ENCODE assay signal across 20 cellular contexts in genomic region chr22:17422736-17423343, GRCh38. TPM values are rescaled to one million over a fixed set of nuclear protein-coding genes. Genes with fewer than 3 reads are reported as not detected.
DNase-seq lines count a peak whose midpoint lies in the region; ATAC-seq, FAIRE-seq and TF ChIP-seq lines count a peak whose summit lies in the region.
"Had no signal": no experiment of that assay in that cellular context is flagged by ENCODE, and none has a peak within 500 bp of the region (broad histone marks: within the 10 kb centered on the region; RNA-seq: fewer than 3 reads in every experiment).

No MANE protein-coding gene starts in this region.

- peak overlapping the region; percentile 28 for H2AK9ac ChIP-seq in IMR-90 (replicated peaks; ENCODE audit: low read depth, low read length, poor library complexity)

- no peaks in the 10 kb centered on the region for H3K9me3 ChIP-seq in IMR-90 (ENCODE audit: control insufficient read depth, insufficient read depth, low read length)
- no peaks in the 10 kb centered on the region for H3K9me3 ChIP-seq in H1 (ENCODE audit: insufficient read depth in 2 of 2, low read depth in 1 of 2, low read length in 1 of 2)
- peaks cover 5 to 7% of the 10 kb centered on the region in 2 donors for H3K9me3 ChIP-seq in neuronal stem cell (replicated peaks in 1 of 2; ENCODE audit: control insufficient read depth in 2 of 2, insufficient read depth in 1 of 2, low read depth in 1 of 2, low read length in 2 of 2)

- no peaks in the 10 kb centered on the region for H3K9me2 ChIP-seq in GM23338 (ENCODE audit: insufficient read depth)

- in situ Hi-C loops in IMR-90 (cut with MboI; ENCODE audit: low sequenced_read_pairs): no loop called here

- H3K27me3 ChIP-seq in GM23338 (ENCODE audit: insufficient read depth) (no peaks in the 10 kb centered on the region), IMR-90 (ENCODE audit: control insufficient read depth, insufficient read depth, low read length) (no peaks in the 10 kb centered on the region), H1 (replicated peaks in 1 of 4; ENCODE audit: control insufficient read depth in 3 of 4, extremely low read depth in 1 of 4, insufficient read depth in 3 of 4, low read length in 3 of 4) (no peaks in the 10 kb centered on the region), neuronal stem cell (ENCODE audit: control insufficient read depth in 3 of 3, insufficient read depth in 3 of 3, low read depth in 1 of 3, low read length in 3 of 3) (no peaks in the 10 kb centered on the region)

- H4K91ac ChIP-seq in IMR-90 (ENCODE audit: insufficient read depth, low read depth, low read length) (no peak overlapping the region), H1 (replicated peaks; ENCODE audit: insufficient read length, low read length) (no peak overlapping the region), neuronal stem cell (ENCODE audit: low read depth, low read length, poor library complexity) (no peak overlapping the region)

- no peak overlapping the region for H3K4ac ChIP-seq in IMR-90 (ENCODE audit: low read depth, low read length)
- no peak overlapping the region for H3K4ac ChIP-seq in H1 (replicated peaks; ENCODE audit: insufficient read length, low read depth, low read length)
- H3K4ac ChIP-seq in neuronal stem cell (ENCODE audit: low read length): no peak overlapping the region

- no peaks in the 10 kb centered on the region for H3K9me3 Mint-ChIP-seq in GM23338

- no peak overlapping the region for H4K5ac ChIP-seq in IMR-90 (ENCODE audit: low read depth, low read length)
- no peak overlapping the region for H4K5ac ChIP-seq in H1 (ENCODE audit: insufficient read length, low read depth, low read length)

- H3K27me3 Mint-ChIP-seq in GM23338 (ENCODE audit: insufficient read depth, low read depth, poor library complexity): peaks cover 4% of the 10 kb centered on the region
- H3K27me3 Mint-ChIP-seq: IgD-negative memory B cell had no signal

- dilution Hi-C loops in IMR-90 (cut with HindIII; ENCODE audit: low sequenced_read_pairs, unreplicated experiment): no loop called here

- H3K4me1 ChIP-seq in GM23338 (ENCODE audit: insufficient read depth) (peaks cover 44% of the 10 kb centered on the region), IMR-90 (ENCODE audit: control insufficient read depth, insufficient read depth, low read length) (no peaks in the 10 kb centered on the region), H1 (replicated peaks in 1 of 4; ENCODE audit: control insufficient read depth in 3 of 4, insufficient read depth in 4 of 4, low read length in 3 of 4) (peaks cover 2 to 10% (median 4%) of the 10 kb centered on the region in 4 experiments; a peak in 4 of 7 replicates), neuronal stem cell (ENCODE audit: control insufficient read depth in 2 of 2, insufficient read depth in 1 of 2, low read depth in 1 of 2, low read length in 2 of 2) (peaks cover 0 to 8% of the 10 kb centered on the region in 2 donors)

- intact Hi-C loops in IMR-90 (cut with micrococcal nuclease): no loop called here

- WGBS in IMR-90 (ENCODE audit: extremely low coverage in 2 of 2, insufficient read length in 1 of 2), 2 experiments: no CpG with 5 or more reads among the region's 5 CpGs
- 83% methylated on average over 5 of the region's 5 CpGs; no CpG with 5 or more reads in 1 of the 2 experiments for WGBS in H1 (ENCODE audit: extremely low coverage in 1 of 2, insufficient coverage in 1 of 2, insufficient read length in 1 of 2, insufficient replicate concordance in 2 of 2, low coverage in 1 of 2, low lambda C conversion rate in 2 of 2, missing lambda C conversion rate in 1 of 2), 2 experiments
- WGBS in neuronal stem cell (ENCODE audit: extremely low coverage in 2 of 2, insufficient read length in 2 of 2, insufficient replicate concordance in 1 of 2), 2 donors: no CpG with 5 or more reads among the region's 5 CpGs

- DNase-seq in GM23338 (ENCODE audit: low spot score): peak; percentile 27
- DNase-seq in IMR-90: no peak
- DNase-seq in H1 (ENCODE audit: low read depth in 1 of 2, low spot score in 2 of 2): no peak
- DNase-seq in neuronal stem cell (ENCODE audit: low spot score): no peak
- no peak for DNase-seq in amygdala (lab: John Stamatoyannopoulos, UW)
- DNase-seq: CD4-positive, CD25-positive, alpha-beta regulatory T cell; DMS53; GDM1; GOT3; HFFc6; NCI-H187; NCI-H748 treated with DMSO at 0.1 percent for 48 hours; PC-9 had no signal

- H3K18ac ChIP-seq in IMR-90 (ENCODE audit: low read depth, low read length): no peak overlapping the region
- peak overlapping the region; percentile 9; the same call in 1 of the 2 replicates for H3K18ac ChIP-seq in H1 (ENCODE audit: extremely low read depth, low read length)
- no peak overlapping the region for H3K18ac ChIP-seq in neuronal stem cell (ENCODE audit: low read length)

- TF ChIP-seq CTCF in GM23338 (conservative IDR thresholded peaks at IDR 0.05; ENCODE audit: low read depth in 2 of 2) (peak in 1 of 2 experiments; percentile 38; a peak in 2 of 4 replicates), IMR-90 (conservative IDR thresholded peaks at IDR 0.05; ENCODE audit: low read depth, low read length) (no peak), H1 (IDR thresholded peaks at IDR 0.05; ENCODE audit: control extremely low read depth in 1 of 3, insufficient read depth in 1 of 3, low read depth in 1 of 3, low read length in 3 of 3) (peak in 1 of 3 experiments; percentile 13; a peak in 1 of 4 replicates)

- H4K20me1 ChIP-seq in GM23338 (replicated peaks; ENCODE audit: insufficient read depth) (peaks cover 89% of the 10 kb centered on the region), IMR-90 (ENCODE audit: insufficient read depth, low read length) (no peaks in the 10 kb centered on the region), H1 (replicated peaks in 1 of 2; ENCODE audit: control insufficient read depth in 1 of 2, insufficient read depth in 2 of 2, low read length in 2 of 2) (peaks cover 30 to 33% of the 10 kb centered on the region in 2 experiments)

- no peak overlapping the region for H2AK5ac ChIP-seq in IMR-90 (ENCODE audit: low read depth, low read length)
- H2AK5ac ChIP-seq in H1 (ENCODE audit: low read depth, low read length): no peak overlapping the region
- H2AK5ac ChIP-seq in neuronal stem cell (ENCODE audit: low read depth, low read length): no peak overlapping the region

- H3K56ac ChIP-seq in IMR-90 (ENCODE audit: extremely low read depth, insufficient read depth, low read length): no peak overlapping the region
- H3K56ac ChIP-seq in H1 (replicated peaks; ENCODE audit: insufficient read length, low read depth, low read length): no peak overlapping the region

- TF ChIP-seq POLR2A in IMR-90 (IDR thresholded peaks at IDR 0.05; ENCODE audit: low read depth, low read length) (no peak), H1 (IDR thresholded peaks at IDR 0.05; ENCODE audit: control extremely low read depth in 1 of 2, low read depth in 2 of 2, low read length in 2 of 2) (no peak)

- H3K27ac ChIP-seq in GM23338 (ENCODE audit: low read depth) (peak overlapping the region; percentile 76), IMR-90 (ENCODE audit: insufficient read depth, low read length) (no peak overlapping the region), H1 (ENCODE audit: low read depth, low read length) (no peak overlapping the region), neuronal stem cell (replicated peaks; ENCODE audit: low read length) (peak overlapping the region; percentile 34)
- H3K27ac ChIP-seq: PC-9 had no signal

- H3K23ac ChIP-seq in IMR-90 (ENCODE audit: low read depth, low read length) (no peak overlapping the region), H1 (ENCODE audit: insufficient read length) (no peak overlapping the region), neuronal stem cell (ENCODE audit: low read depth, low read length, poor library complexity) (no peak overlapping the region)

- peak; percentile 45 for FAIRE-seq in H1 (lab: Jason Lieb, UNC)
- FAIRE-seq: GM12878, GM18507 had no signal

- no peaks in the 10 kb centered on the region for H3K36me3 ChIP-seq in GM23338 (ENCODE audit: insufficient read depth)
- no peaks in the 10 kb centered on the region for H3K36me3 ChIP-seq in IMR-90 (ENCODE audit: control insufficient read depth, insufficient read depth, low read length)
- peaks cover 0 to 2% (median 0%) of the 10 kb centered on the region in 4 experiments; a peak in 1 of 8 replicates for H3K36me3 ChIP-seq in H1 (ENCODE audit: control insufficient read depth in 2 of 4, insufficient read depth in 4 of 4, low read length in 3 of 4)
- H3K36me3 ChIP-seq in neuronal stem cell (replicated peaks in 1 of 2; ENCODE audit: control insufficient read depth in 2 of 2, insufficient read depth in 2 of 2, low read length in 2 of 2): peaks cover 5 to 22% of the 10 kb centered on the region in 2 donors

- no peak overlapping the region for H2BK120ac ChIP-seq in IMR-90 (ENCODE audit: low read depth, low read length)
- H2BK120ac ChIP-seq in H1 (replicated peaks; ENCODE audit: low read depth, low read length): no peak overlapping the region
- no peak overlapping the region for H2BK120ac ChIP-seq in neuronal stem cell (ENCODE audit: low read depth, low read length)

- H3K79me1 ChIP-seq in IMR-90 (ENCODE audit: low read depth in 1 of 2, low read length in 2 of 2) (no peaks in the 10 kb centered on the region), H1 (ENCODE audit: low read depth, low read length) (peaks cover 14% of the 10 kb centered on the region), neuronal stem cell (ENCODE audit: low read depth, low read length) (peaks cover 8% of the 10 kb centered on the region)

- H2BK5ac ChIP-seq in IMR-90 (ENCODE audit: low read depth, low read length, poor library complexity, severe bottlenecking) (no peak overlapping the region), H1 (ENCODE audit: low read depth, low read length) (0 out of 2 replicates have a peak overlapping the region, but pooled peaks have one; percentile 22), neuronal stem cell (ENCODE audit: low read length) (no peak overlapping the region)

- H4K8ac ChIP-seq in IMR-90 (ENCODE audit: low read depth in 2 of 2, low read length in 2 of 2) (no peak overlapping the region), H1 (ENCODE audit: extremely low read depth, insufficient read depth, low read length) (no peak overlapping the region), neuronal stem cell (ENCODE audit: low read depth, low read length) (no peak overlapping the region)

- H3K9ac ChIP-seq in IMR-90 (ENCODE audit: low read depth, low read length) (no peak overlapping the region), H1 (replicated peaks in 1 of 4; ENCODE audit: extremely low read depth in 1 of 4, low read depth in 3 of 4, low read length in 3 of 4) (no peak overlapping the region), neuronal stem cell (ENCODE audit: low read depth, low read length, poor library complexity) (no peak overlapping the region)

- peaks cover 13% of the 10 kb centered on the region for H3K36me3 Mint-ChIP-seq in GM23338 (ENCODE audit: low read depth)
- H3K36me3 Mint-ChIP-seq: CD4-positive, CD25-positive, alpha-beta regulatory T cell; IgD-negative memory B cell had no signal

- H3K23me2 ChIP-seq in H1 (ENCODE audit: low read depth, low read length): no peaks in the 10 kb centered on the region; the same call in 1 of the 2 replicates

- H2BK20ac ChIP-seq in IMR-90 (ENCODE audit: low read depth, low read length): no peak overlapping the region
- no peak overlapping the region for H2BK20ac ChIP-seq in H1 (ENCODE audit: low read length)

- H3K14ac ChIP-seq in IMR-90 (replicated peaks; ENCODE audit: low read depth, low read length) (no peak overlapping the region), H1 (ENCODE audit: insufficient read length) (no peak overlapping the region), neuronal stem cell (ENCODE audit: low read length) (no peak overlapping the region)

- H3K79me2 ChIP-seq in GM23338 (replicated peaks; ENCODE audit: insufficient read depth): peaks cover 100% of the 10 kb centered on the region
- peaks cover 58 to 97% of the 10 kb centered on the region in 2 experiments for H3K79me2 ChIP-seq in H1 (ENCODE audit: control insufficient read depth in 1 of 2, insufficient read depth in 2 of 2, low read length in 2 of 2)

- peaks cover 9% of the 10 kb centered on the region; the same call in 1 of the 2 replicates for H3F3A ChIP-seq in GM23338 (replicated peaks; ENCODE audit: low read depth)

- H3K4me1 Mint-ChIP-seq in GM23338: peaks cover 44% of the 10 kb centered on the region
- H3K4me1 Mint-ChIP-seq: B cell had no signal

- H3K9me1 ChIP-seq in IMR-90 (ENCODE audit: insufficient read depth, low read length): no peaks in the 10 kb centered on the region

- TF ChIP-seq RAD21 in IMR-90 (IDR thresholded peaks at IDR 0.05; ENCODE audit: low read length) (no peak), H1 (IDR thresholded peaks at IDR 0.05 in 1 of 2, conservative IDR thresholded peaks at IDR 0.05 in 1 of 2; ENCODE audit: low read depth in 2 of 2, low read length in 2 of 2) (peak; percentile 10 to 32; a peak in 2 of 4 replicates)

- BruUV-seq in IMR-90 (replicated peaks; lab: Mats Ljungman, UMichigan): no TSS peak

- 0 out of 2 replicates have a peak overlapping the region, but pooled peaks have one; percentile 48 for H3K4me2 ChIP-seq in GM23338
- no peak overlapping the region for H3K4me2 ChIP-seq in IMR-90 (ENCODE audit: low read depth, low read length)
- 0 out of 4 replicates have a peak overlapping the region, but pooled peaks of 1 of the 2 experiments have one; percentile 24 for H3K4me2 ChIP-seq in H1 (ENCODE audit: insufficient read depth in 1 of 2, low read depth in 2 of 2, low read length in 2 of 2)
- no peak overlapping the region for H3K4me2 ChIP-seq in neuronal stem cell (ENCODE audit: insufficient read depth, low read length, poor library complexity, severe bottlenecking)
- H3K4me2 ChIP-seq: PC-9 had no signal

- TF ChIP-seq EP300 in H1 (IDR thresholded peaks at IDR 0.05; ENCODE audit: borderline replicate concordance in 1 of 2, low read depth in 2 of 2, low read length in 2 of 2): no peak

- H2AFZ ChIP-seq in GM23338 (no peak overlapping the region), IMR-90 (replicated peaks; ENCODE audit: low read length, poor library complexity) (no peak overlapping the region), H1 (ENCODE audit: low read length) (no peak overlapping the region), neuronal stem cell (ENCODE audit: low read length) (no peak overlapping the region)
- H2AFZ ChIP-seq: PC-9 had no signal

- H3K4me3 ChIP-seq in GM23338: no peak overlapping the region
- H3K4me3 ChIP-seq in IMR-90 (ENCODE audit: insufficient read depth, low read depth, low read length): no peak overlapping the region
- H3K4me3 ChIP-seq in H1 (ENCODE audit: extremely low read depth in 1 of 4, insufficient read depth in 2 of 4, low read depth in 3 of 4, low read length in 4 of 4): no peak overlapping the region
- H3K4me3 ChIP-seq in neuronal stem cell (ENCODE audit: low read length in 2 of 2): no peak overlapping the region
- H3K4me3 ChIP-seq: GM12878, PC-9 had no signal

- no peak overlapping the region for H3K4me3 Mint-ChIP-seq in GM23338
- H3K4me3 Mint-ChIP-seq: B cell; CD4-positive, CD25-positive, alpha-beta regulatory T cell; HFFc6; IgD-negative memory B cell had no signal

- H3K27ac Mint-ChIP-seq in GM23338: no peak overlapping the region; the same call in 1 of the 2 replicates
- H3K27ac Mint-ChIP-seq: B cell, HFFc6, IgD-negative memory B cell had no signal

- POLR2A ChIA-PET in IMR-90 (lab: Charles Lee; ENCODE audit: unreplicated experiment): no interaction called here
- POLR2A ChIA-PET in H1 (lab: Charles Lee; ENCODE audit: partially characterized antibody): interaction anchor here (1.0 to 1.1 kb wide), 2 partner anchors 11 to 18 kb away, joined by 3 read pairs; no protein-coding TSS in a partner anchor

- H2BK12ac ChIP-seq in H1 (ENCODE audit: low read depth, low read length): no peak overlapping the region
- no peak overlapping the region for H2BK12ac ChIP-seq in neuronal stem cell (ENCODE audit: low read length)

- ATAC-seq in GM23338: peak; percentile 11; the same call in 2 of the 3 replicates
- no peak for ATAC-seq in IMR-90 (ENCODE audit: low read depth)
- no peak for ATAC-seq in HG03135 (IDR thresholded peaks at IDR 0.05; ENCODE audit: unreplicated experiment)
- ATAC-seq in GM21423 (IDR thresholded peaks at IDR 0.05; ENCODE audit: unreplicated experiment): no peak
- ATAC-seq: GM12878 had no signal

- H2BK15ac ChIP-seq in IMR-90 (ENCODE audit: low read depth, low read length) (no peak overlapping the region), H1 (ENCODE audit: low read length) (no peak overlapping the region), neuronal stem cell (ENCODE audit: low read length) (no peak overlapping the region)

- CTCF ChIA-PET in IMR-90 (lab: Yijun Ruan, JAX) (no interaction called here), H1 (lab: Charles Lee; ENCODE audit: partially characterized antibody) (no interaction called here)

RNA-seq across cellular contexts. Expression of gene CECR2, which starts 53.6 kb away (rescaled TPM):
- 106 and 110 TPM in 2 replicates for total RNA-seq in GM23338 (2014; rRNA removed; shearing (Covaris generic))
- polyA plus RNA-seq in GM23338 (2016; fragmentation: Nextera tagmentation; extraction: Ambion mirVana) (18.4 and 24.2 TPM in 2 replicates), IMR-90 (2012; rRNA removed) (under 0.01 TPM in 1 of 2 replicates, not detected in the other), H1 (2011; rRNA removed) (18.3 and 22.2 TPM in 2 replicates)
- not detected in 2 replicates for total RNA-seq in IMR-90 (2012; rRNA removed)
- not detected in 2 replicates for polyA plus RNA-seq in IMR-90 (2012; cell fraction: cytosol; rRNA removed)
- not detected in 2 replicates for polyA plus RNA-seq in IMR-90 (2012; cell fraction: nucleus; rRNA removed; ENCODE audit: low replicate concordance)
- 123 and 131 TPM in 2 replicates for total RNA-seq in H1 (2021; fragmentation: NEBNext Ultra II Directional; extraction: Animal tissue kit (Norgen Biotek cat#: 25700))
- 17.7 TPM for polyA plus RNA-seq in H1 (2011; cell fraction: cytosol; rRNA removed)
- 41.9 TPM for polyA plus RNA-seq in H1 (2011; cell fraction: nucleus; rRNA removed)
- polyA plus RNA-seq in H1 (2012, experiment 1 of 2): 35.3 to 44.8 TPM (median 42.0 TPM) in 4 replicates
- polyA plus RNA-seq in H1 (2012, experiment 2 of 2): 5.8 TPM
- polyA plus RNA-seq in H1 (2013, experiment 1 of 2): 33.3 TPM
- polyA plus RNA-seq in H1 (2013, experiment 2 of 2): 30.9 TPM
- 55.8 and 66.8 TPM in 2 replicates for polyA minus RNA-seq in H1 (2011; rRNA and poly(A)+ RNA removed)
- 60.4 TPM for polyA minus RNA-seq in H1 (2011; cell fraction: cytosol; rRNA and poly(A)+ RNA removed)
- polyA minus RNA-seq in H1 (2011; cell fraction: nucleus; rRNA and poly(A)+ RNA removed): 55.3 TPM
- polyA plus RNA-seq in neuronal stem cell (2013, experiment 1 of 2): 33.0 TPM
- 34.5 TPM for polyA plus RNA-seq in neuronal stem cell (2013, experiment 2 of 2)
- total RNA-seq: CD4-positive, CD25-positive, alpha-beta regulatory T cell; HFFc6; PC-9 had no signal
- polyA plus RNA-seq: AG04450; CD4-positive, CD25-positive, alpha-beta regulatory T cell; IgD-negative memory B cell had no signal

Comparison
In these comparisons a context has a peak if more than half of its experiments do, and no peak if none do; other contexts are left out.
1. H3K27ac ChIP-seq: peak in GM23338 (single experiment) and neuronal stem cell (single experiment); none in IMR-90 (single experiment) and H1 (single experiment).
2. RNA of gene CECR2, which starts 53.6 kb away (total RNA-seq): 123 to 131 TPM in H1 and 106 to 110 TPM in GM23338; not detected in IMR-90; every median in the first group is over 100 times any median in the second.